In genomic region chr6:69820018-69820417, GRCh38 we compare ENCODE assay signal across 26 cellular contexts. TPM values are rescaled to one million over a fixed set of nuclear protein-coding genes. Genes with fewer than 3 reads are reported as not detected.
"Had no signal": no experiment of that assay in that cellular context is flagged by ENCODE, and none has a peak within 500 bp of the region (broad histone marks: within the 10 kb centered on the region; RNA-seq: fewer than 3 reads in every experiment).

No MANE protein-coding gene starts in this region.

- H3K36me3 ChIP-seq: esophagus muscularis mucosa, heart right ventricle, neutrophil, ovary, prostate gland, thoracic aorta, uterus had no signal

- H3K27ac ChIP-seq: esophagus muscularis mucosa, foreskin keratinocyte, heart right ventricle, neutrophil, ovary, prostate gland, thoracic aorta, uterus had no signal

- DNase-seq: activated B cell treated with CpG ODN at 0.5 μM for 24 hours; activated CD4-positive, alpha-beta T cell treated with anti-CD3 and anti-CD28 coated beads for 4 hours; activated CD4-positive, alpha-beta T cell treated with anti-CD3 and anti-CD28 coated beads, Interleukin-2, amount 50 U/mL, for 4 hours; activated T-cell treated with anti-CD3 and anti-CD28 coated beads, Interleukin-2, amount 50 U/mL, for 4 hours; foreskin keratinocyte; heart right ventricle; naive B cell; nephron progenitor cell; ovary; stimulated activated CD4-positive, alpha-beta T cell treated with anti-CD3 and anti-CD28 coated beads, Interleukin-1b, Interleukin-23, amount 100 ng/mL, for 48 hours; stimulated activated naive CD4-positive, alpha-beta T cell treated with Interleukin-2 at 50 U/mL for 16 hours; uterus had no signal

- H3K36me3 Mint-ChIP-seq: activated naive CD4-positive, alpha-beta T cell treated with anti-CD3 and anti-CD28 coated beads, Interleukin-2, amount 50 U/mL, for 24 hours; mesothelial cell of epicardium; type B pancreatic cell had no signal

- H3K27ac Mint-ChIP-seq: activated B cell treated with CpG ODN at 0.5 μM for 24 hours; activated naive CD4-positive, alpha-beta T cell treated with anti-CD3 and anti-CD28 coated beads, Interleukin-2, amount 50 U/mL, for 24 hours; activated T-helper 2 cell treated with anti-CD3 and anti-CD28 coated beads, Interferon-gamma antibody, Interleukin-2, Interleukin-4, amounts not matched to agents 10 μg/mL and 5 μg/mL and 100 μg/mL, durations not matched to agents 14 hours and 24 hours and 36 hours; dendritic cell treated with granulocyte-macrophage colony-stimulating factor and Interleukin-4, amounts not matched to agents 40 ng/mL and 50 ng/mL, for 4 days; mesothelial cell of epicardium; nephron progenitor cell had no signal

- H3K4me3 ChIP-seq: esophagus muscularis mucosa, heart right ventricle, ovary, prostate gland, smooth muscle cell, thoracic aorta, uterus had no signal

- H3K9me3 ChIP-seq: esophagus muscularis mucosa, heart right ventricle, neutrophil, ovary, prostate gland, thoracic aorta, uterus had no signal

- ATAC-seq: activated T-cell treated with anti-CD3 and anti-CD28 coated beads, Interleukin-2, amount 50 U/mL, for 4 hours; foreskin keratinocyte; heart right ventricle had no signal

- H3K4me3 Mint-ChIP-seq: activated B cell treated with CpG ODN at 0.5 μM for 24 hours; activated naive CD4-positive, alpha-beta T cell treated with anti-CD3 and anti-CD28 coated beads, Interleukin-2, amount 50 U/mL, for 24 hours; activated T-cell treated with anti-CD3 and anti-CD28 coated beads, Interleukin-2, amount 50 U/mL, for 4 hours; central memory CD8-positive, alpha-beta T cell; dendritic cell treated with granulocyte-macrophage colony-stimulating factor and Interleukin-4, amounts not matched to agents 40 ng/mL and 50 ng/mL, for 4 days; mesothelial cell of epicardium; nephron progenitor cell; type B pancreatic cell had no signal

- H3K27me3 Mint-ChIP-seq: activated B cell treated with CpG ODN at 0.5 μM for 24 hours; activated naive CD4-positive, alpha-beta T cell treated with anti-CD3 and anti-CD28 coated beads, Interleukin-2, amount 50 U/mL, for 24 hours; central memory CD8-positive, alpha-beta T cell; naive B cell; type B pancreatic cell had no signal

- H3K9me3 Mint-ChIP-seq: activated B cell treated with CpG ODN at 0.5 μM for 24 hours; activated naive CD4-positive, alpha-beta T cell treated with anti-CD3 and anti-CD28 coated beads, Interleukin-2, amount 50 U/mL, for 24 hours; activated T-cell treated with anti-CD3 and anti-CD28 coated beads, Interleukin-2, amount 50 U/mL, for 4 hours; activated T-helper 2 cell treated with anti-CD3 and anti-CD28 coated beads, Interferon-gamma antibody, Interleukin-2, Interleukin-4, amounts not matched to agents 10 μg/mL and 5 μg/mL and 100 μg/mL, durations not matched to agents 14 hours and 24 hours and 36 hours; central memory CD8-positive, alpha-beta T cell; dendritic cell treated with granulocyte-macrophage colony-stimulating factor and Interleukin-4, amounts not matched to agents 40 ng/mL and 50 ng/mL, for 4 days; mesothelial cell of epicardium; naive B cell; nephron progenitor cell; type B pancreatic cell had no signal

RNA-seq across cellular contexts. Expression of gene COL19A1, which starts 46.3 kb away (rescaled TPM):
- total RNA-seq: bronchial epithelial cell, foreskin keratinocyte, kidney epithelial cell, subcutaneous adipose tissue had no signal
